ENCODE assay signal across 19 cellular contexts in genomic region chr13:27981006-27981708, GRCh38. TPM values are rescaled to one million over a fixed set of nuclear protein-coding genes. Genes with fewer than 3 reads are reported as not detected.
A peak's percentile ranks its signal among the peaks of the same experiment; 100 is the strongest.
DNase-seq lines count a peak whose midpoint lies in the region; ATAC-seq, FAIRE-seq and TF ChIP-seq lines count a peak whose summit lies in the region.
"Had no signal": no experiment of that assay in that cellular context is flagged by ENCODE, and none has a peak within 500 bp of the region (broad histone marks: within the 10 kb centered on the region; RNA-seq: fewer than 3 reads in every experiment).

No MANE protein-coding gene starts in this region.

- no peak overlapping the region for H2BK20ac ChIP-seq in H1 (ENCODE audit: low read length)

- TF ChIP-seq RAD21 in H1 (IDR thresholded peaks at IDR 0.05 in 1 of 2, conservative IDR thresholded peaks at IDR 0.05 in 1 of 2; ENCODE audit: low read depth in 2 of 2, low read length in 2 of 2) = no peak

- H3K18ac ChIP-seq in H1 (ENCODE audit: extremely low read depth, low read length) = no peak overlapping the region

- peaks cover 2% of the 10 kb centered on the region; the same call in 1 of the 2 replicates for H3K23me2 ChIP-seq in H1 (ENCODE audit: low read depth, low read length)

- H3K9me3 Mint-ChIP-seq in nephron = no peaks in the 10 kb centered on the region
- no peaks in the 10 kb centered on the region for H3K9me3 Mint-ChIP-seq in activated CD4-positive, alpha-beta memory T cell treated with anti-CD3 and anti-CD28 coated beads, Interleukin-2, amount 10 ng/mL, durations not matched to agents 7 days and 5 days

- H3K27ac Mint-ChIP-seq in nephron = no peak overlapping the region
- H3K27ac Mint-ChIP-seq in activated CD4-positive, alpha-beta memory T cell treated with anti-CD3 and anti-CD28 coated beads, Interleukin-2, amount 10 ng/mL, durations not matched to agents 7 days and 5 days = no peak overlapping the region

- H3K56ac ChIP-seq in H1 (replicated peaks; ENCODE audit: insufficient read length, low read depth, low read length) = no peak overlapping the region

- H4K20me1 ChIP-seq in H1 (replicated peaks in 1 of 2; ENCODE audit: control insufficient read depth in 1 of 2, insufficient read depth in 2 of 2, low read length in 2 of 2) = peaks cover 8 to 33% of the 10 kb centered on the region in 2 experiments

- H3K27me3 ChIP-seq in HUES6 (ENCODE audit: control insufficient read depth, insufficient read depth, low read length) (peaks cover 95% of the 10 kb centered on the region), H1 (replicated peaks in 1 of 4; ENCODE audit: control insufficient read depth in 3 of 4, extremely low read depth in 1 of 4, insufficient read depth in 3 of 4, low read length in 3 of 4) (peaks cover 74 to 88% (median 83%) of the 10 kb centered on the region in 4 experiments)

- no peaks in the 10 kb centered on the region for H3K9me3 ChIP-seq in HUES6 (ENCODE audit: control insufficient read depth, insufficient read depth, low read depth, low read length)
- no peaks in the 10 kb centered on the region for H3K9me3 ChIP-seq in H1 (ENCODE audit: insufficient read depth in 2 of 2, low read depth in 1 of 2, low read length in 1 of 2)
- H3K9me3 ChIP-seq: A549, HAP-1 had no signal

- no peak overlapping the region for H4K91ac ChIP-seq in H1 (replicated peaks; ENCODE audit: insufficient read length, low read length)

- CTCF ChIA-PET in H1 (lab: Charles Lee; ENCODE audit: partially characterized antibody) = interaction anchor here (0.6 to 20.5 kb wide), 10 partner anchors 13 to 852 kb away, joined by 3 to 283 read pairs (median 15); partner anchors contain the start of gene CDX2
- CTCF ChIA-PET in activated CD4-positive, alpha-beta memory T cell treated with anti-CD3 and anti-CD28 coated beads, Interleukin-2, amount 10 ng/mL, durations not matched to agents 7 days and 5 days (lab: Charles Lee) = interaction anchor here (0.7 kb wide), 1 partner anchor 690 kb away, joined by 3 read pairs; no protein-coding TSS in a partner anchor

- peak overlapping the region; percentile 88; the same call in 1 of the 2 replicates for H2BK12ac ChIP-seq in H1 (ENCODE audit: low read depth, low read length)

- peaks cover 9% of the 10 kb centered on the region for H3K4me1 Mint-ChIP-seq in nephron
- H3K4me1 Mint-ChIP-seq in activated CD4-positive, alpha-beta memory T cell treated with anti-CD3 and anti-CD28 coated beads, Interleukin-2, amount 10 ng/mL, durations not matched to agents 7 days and 5 days = peaks cover 11% of the 10 kb centered on the region

- H3K36me3 Mint-ChIP-seq in nephron (ENCODE audit: low read depth) = no peaks in the 10 kb centered on the region
- H3K36me3 Mint-ChIP-seq in activated CD4-positive, alpha-beta memory T cell treated with anti-CD3 and anti-CD28 coated beads, Interleukin-2, amount 10 ng/mL, durations not matched to agents 7 days and 5 days (ENCODE audit: low read depth) = no peaks in the 10 kb centered on the region

- H3K9ac ChIP-seq in HUES6 (ENCODE audit: low read length) (peak overlapping the region; percentile 74), H1 (replicated peaks in 1 of 4; ENCODE audit: extremely low read depth in 1 of 4, low read depth in 3 of 4, low read length in 3 of 4) (no peak overlapping the region)

- H3K79me1 ChIP-seq in H1 (ENCODE audit: low read depth, low read length) = no peaks in the 10 kb centered on the region

- H3K4me3 ChIP-seq in HUES6 (ENCODE audit: low read depth, low read length) (peak overlapping the region; percentile 59; the same call in 1 of the 2 replicates), H1 (ENCODE audit: extremely low read depth in 1 of 4, insufficient read depth in 2 of 4, low read depth in 3 of 4, low read length in 4 of 4) (no peak overlapping the region)
- H3K4me3 ChIP-seq: A549, HAP-1 had no signal

- H3K23ac ChIP-seq in H1 (ENCODE audit: insufficient read length) = no peak overlapping the region

- TF ChIP-seq CTCF in H1 (IDR thresholded peaks at IDR 0.05; ENCODE audit: control extremely low read depth in 1 of 3, insufficient read depth in 1 of 3, low read depth in 1 of 3, low read length in 3 of 3) (no peak), nephron (IDR thresholded peaks at IDR 0.05; ENCODE audit: unreplicated experiment in 3 of 3) (no peak)

- 0 out of 2 replicates have a peak overlapping the region, but pooled peaks have one; percentile 2 for H2BK15ac ChIP-seq in H1 (ENCODE audit: low read length)

- H2BK120ac ChIP-seq in H1 (replicated peaks; ENCODE audit: low read depth, low read length) = no peak overlapping the region

- DNase-seq in AG08396 (ENCODE audit: low spot score) = peak; percentile 6
- DNase-seq in H1 (ENCODE audit: low read depth in 1 of 2, low spot score in 2 of 2) = no peak
- no peak for DNase-seq in stimulated activated CD4-positive, alpha-beta T cell treated with anti-CD3 and anti-CD28 coated beads, Interleukin-2, amount 100 ng/mL, for 24 hours
- no peak for DNase-seq in activated CD4-positive, alpha-beta memory T cell treated with anti-CD3 and anti-CD28 coated beads, Interleukin-2, amount 10 ng/mL, durations not matched to agents 7 days and 5 days
- no peak for DNase-seq in effector CD8-positive, alpha-beta T cell (lab: John Stamatoyannopoulos, UW)
- DNase-seq: Calu3, DMS79 treated with DMSO at 0.1 percent for 48 hours, IMR-90, NCI-H1436, NCI-H2029 treated with DMSO at 0.1 percent for 48 hours, NCI-H510A treated with DMSO at 0.1 percent for 48 hours had no signal

- H3K36me3 ChIP-seq in HUES6 (ENCODE audit: control insufficient read depth, insufficient read depth, low read length) = no peaks in the 10 kb centered on the region
- H3K36me3 ChIP-seq in H1 (ENCODE audit: control insufficient read depth in 2 of 4, insufficient read depth in 4 of 4, low read length in 3 of 4) = peaks cover 0 to 11% (median 0%) of the 10 kb centered on the region in 4 experiments; a peak in 1 of 8 replicates
- H3K36me3 ChIP-seq: HAP-1 had no signal

- H3K4me2 ChIP-seq in H1 (ENCODE audit: insufficient read depth in 1 of 2, low read depth in 2 of 2, low read length in 2 of 2) = no peak overlapping the region; a peak in 1 of 4 replicates
- H3K4me2 ChIP-seq: A549 had no signal

- no peak overlapping the region for H3K14ac ChIP-seq in H1 (ENCODE audit: insufficient read length)

- WGBS in H1 (ENCODE audit: extremely low coverage in 1 of 2, insufficient coverage in 1 of 2, insufficient read length in 1 of 2, insufficient replicate concordance in 2 of 2, low coverage in 1 of 2, low lambda C conversion rate in 2 of 2, missing lambda C conversion rate in 1 of 2), 2 experiments = 37% methylated on average over 10 of the region's 11 CpGs; no CpG with 5 or more reads in 1 of the 2 experiments

- no peak for FAIRE-seq in H1 (lab: Jason Lieb, UNC)
- FAIRE-seq: A549, G401.6, GM12892 had no signal

- peak overlapping the region in 2 of 3 experiments; percentile 27 to 50 for H3K4me3 Mint-ChIP-seq in nephron
- no peak overlapping the region for H3K4me3 Mint-ChIP-seq in activated CD4-positive, alpha-beta memory T cell treated with anti-CD3 and anti-CD28 coated beads, Interleukin-2, amount 10 ng/mL, durations not matched to agents 7 days and 5 days

- no peak overlapping the region for H2AFZ ChIP-seq in H1 (ENCODE audit: low read length)

- no peak overlapping the region for H3K4ac ChIP-seq in H1 (replicated peaks; ENCODE audit: insufficient read length, low read depth, low read length)

- no peak overlapping the region for H4K5ac ChIP-seq in H1 (ENCODE audit: insufficient read length, low read depth, low read length)

- no peak overlapping the region for H2AK5ac ChIP-seq in H1 (ENCODE audit: low read depth, low read length)

- no peak for TF ChIP-seq POLR2A in H1 (IDR thresholded peaks at IDR 0.05; ENCODE audit: control extremely low read depth in 1 of 2, low read depth in 2 of 2, low read length in 2 of 2)

- ATAC-seq in GM19328 (IDR thresholded peaks at IDR 0.05; ENCODE audit: unreplicated experiment) = no peak
- ATAC-seq: A549, Panc1 had no signal

- H3K4me1 ChIP-seq in HUES6 (ENCODE audit: control insufficient read depth, insufficient read depth, low read length) (peaks cover 21% of the 10 kb centered on the region), H1 (replicated peaks in 1 of 4; ENCODE audit: control insufficient read depth in 3 of 4, insufficient read depth in 4 of 4, low read length in 3 of 4) (peaks cover 0 to 13% (median 4%) of the 10 kb centered on the region in 4 experiments; a peak in 4 of 7 replicates)
- H3K4me1 ChIP-seq: A549, HAP-1 had no signal

- H4K8ac ChIP-seq in H1 (ENCODE audit: extremely low read depth, insufficient read depth, low read length) = no peak overlapping the region

- H3K79me2 ChIP-seq in H1 (ENCODE audit: control insufficient read depth in 1 of 2, insufficient read depth in 2 of 2, low read length in 2 of 2) = no peaks in the 10 kb centered on the region

- H2BK5ac ChIP-seq in H1 (ENCODE audit: low read depth, low read length) = no peak overlapping the region

- POLR2A ChIA-PET in H1 (lab: Charles Lee; ENCODE audit: partially characterized antibody) = interaction anchor here (0.9 kb wide), 1 partner anchor 9 kb away, joined by 3 read pairs; no protein-coding TSS in a partner anchor
- POLR2A ChIA-PET in activated CD4-positive, alpha-beta memory T cell treated with anti-CD3 and anti-CD28 coated beads, Interleukin-2, amount 10 ng/mL, durations not matched to agents 7 days and 5 days (lab: Charles Lee) = no interaction called here

- no peak overlapping the region for H3K27ac ChIP-seq in HUES6 (ENCODE audit: low read depth, low read length)
- no peak overlapping the region for H3K27ac ChIP-seq in H1 (ENCODE audit: low read depth, low read length)
- H3K27ac ChIP-seq: A549 had no signal

- peaks cover 88% of the 10 kb centered on the region for H3K27me3 Mint-ChIP-seq in nephron (ENCODE audit: low read depth)
- H3K27me3 Mint-ChIP-seq in activated CD4-positive, alpha-beta memory T cell treated with anti-CD3 and anti-CD28 coated beads, Interleukin-2, amount 10 ng/mL, durations not matched to agents 7 days and 5 days = peaks cover 63% of the 10 kb centered on the region

- TF ChIP-seq EP300 in H1 (IDR thresholded peaks at IDR 0.05; ENCODE audit: borderline replicate concordance in 1 of 2, low read depth in 2 of 2, low read length in 2 of 2) = no peak

RNA-seq across cellular contexts. Expression of gene URAD, which starts 7.3 kb away (rescaled TPM):
- not detected in 2 replicates for total RNA-seq in H1 (2021; fragmentation: NEBNext Ultra II Directional; extraction: Animal tissue kit (Norgen Biotek cat#: 25700))
- not detected in 2 replicates for polyA plus RNA-seq in H1 (2011; rRNA removed)
- polyA plus RNA-seq in H1 (2011; cell fraction: cytosol; rRNA removed) = not detected
- polyA plus RNA-seq in H1 (2011; cell fraction: nucleus; rRNA removed) = not detected
- polyA plus RNA-seq in H1 (2012, experiment 1 of 2) = not detected in 4 replicates
- polyA plus RNA-seq in H1 (2012, experiment 2 of 2) = not detected
- polyA plus RNA-seq in H1 (2013, experiment 1 of 2) = not detected
- polyA plus RNA-seq in H1 (2013, experiment 2 of 2) = not detected
- not detected in 2 replicates for polyA minus RNA-seq in H1 (2011; rRNA and poly(A)+ RNA removed)
- polyA minus RNA-seq in H1 (2011; cell fraction: cytosol; rRNA and poly(A)+ RNA removed) = not detected
- not detected for polyA minus RNA-seq in H1 (2011; cell fraction: nucleus; rRNA and poly(A)+ RNA removed)
- total RNA-seq in activated CD4-positive, alpha-beta memory T cell treated with anti-CD3 and anti-CD28 coated beads, Interleukin-2, amount 10 ng/mL, durations not matched to agents 7 days and 5 days = not detected
- total RNA-seq: Calu3, IMR-90 had no signal
- polyA plus RNA-seq: A549, IMR-90 had no signal

RNA-seq across cellular contexts. Expression of gene CDX2, which starts 12.0 kb away (rescaled TPM):
- total RNA-seq in H1 (2021; fragmentation: NEBNext Ultra II Directional; extraction: Animal tissue kit (Norgen Biotek cat#: 25700)) = 0.09 TPM in 1 of 2 replicates, not detected in the other
- polyA plus RNA-seq in H1 (2011; rRNA removed) = not detected in 2 replicates
- not detected for polyA plus RNA-seq in H1 (2011; cell fraction: cytosol; rRNA removed)
- polyA plus RNA-seq in H1 (2011; cell fraction: nucleus; rRNA removed) = 0.03 TPM
- polyA plus RNA-seq in H1 (2012, experiment 1 of 2) = 0.04 to 0.08 TPM (median 0.05 TPM) in 3 of 4 replicates, not detected in the other
- 0.13 TPM for polyA plus RNA-seq in H1 (2012, experiment 2 of 2)
- polyA plus RNA-seq in H1 (2013, experiment 1 of 2) = 0.06 TPM
- 0.17 TPM for polyA plus RNA-seq in H1 (2013, experiment 2 of 2)
- 0.06 TPM in 1 of 2 replicates, not detected in the other for polyA minus RNA-seq in H1 (2011; rRNA and poly(A)+ RNA removed)
- not detected for polyA minus RNA-seq in H1 (2011; cell fraction: cytosol; rRNA and poly(A)+ RNA removed)
- not detected for polyA minus RNA-seq in H1 (2011; cell fraction: nucleus; rRNA and poly(A)+ RNA removed)
- total RNA-seq in activated CD4-positive, alpha-beta memory T cell treated with anti-CD3 and anti-CD28 coated beads, Interleukin-2, amount 10 ng/mL, durations not matched to agents 7 days and 5 days = not detected
- total RNA-seq: Calu3, IMR-90 had no signal
- polyA plus RNA-seq: IMR-90 had no signal
